In the genomic region with DNA sequence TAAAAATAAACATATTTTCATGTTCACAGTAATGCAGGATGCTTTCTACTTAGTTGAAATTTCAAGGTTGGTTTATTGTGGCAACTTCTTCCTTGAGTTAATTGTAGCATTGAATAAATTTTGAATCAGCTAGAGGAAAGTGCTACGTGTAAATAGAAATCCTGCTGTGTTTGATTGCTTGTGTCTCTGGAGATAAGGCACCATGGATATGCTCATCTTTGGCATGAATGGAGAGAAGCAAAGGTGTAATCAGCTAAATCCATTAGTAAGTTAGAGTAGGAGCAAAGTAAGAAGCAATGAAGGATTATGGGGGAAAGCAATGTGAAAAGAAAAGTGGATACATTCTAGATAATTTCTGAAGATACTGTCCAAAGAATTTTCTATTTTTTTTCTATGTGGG, we compare ENCODE assay signal across 26 cellular contexts.
"Had no signal": no experiment of that assay in that cellular context is flagged by ENCODE, and none has a peak within 500 bp of the region (broad histone marks: within the 10 kb centered on the region; RNA-seq: fewer than 3 reads in every experiment).

No MANE protein-coding gene starts in this region.

- DNase-seq: hypothalamus; immature natural killer cell; kidney; left colon; left lung; lower lobe of right lung; mammary epithelial cell; mesenchymal stem cell; naive B cell; natural killer cell; nephron progenitor cell; ovary; right lobe of liver; stimulated activated CD4-positive, alpha-beta T cell treated with anti-CD3 and anti-CD28 coated beads, Interleukin-1b, Interleukin-23, amount 100 ng/mL, for 48 hours; stimulated activated CD4-positive, alpha-beta T cell treated with anti-CD3 and anti-CD28 coated beads, Interleukin-2, amount 100 ng/mL, for 48 hours; stimulated activated CD4-positive, alpha-beta T cell treated with anti-CD3 and anti-CD28 coated beads, Interleukin-4, amount 100 ng/mL, for 4 hours; stimulated activated CD8-positive, alpha-beta memory T cell treated with anti-CD3 and anti-CD28 coated beads, Interleukin-4, amount 100 ng/mL, for 48 hours; stimulated activated naive CD4-positive, alpha-beta T cell treated with Interleukin-2 at 50 U/mL for 16 hours; stomach; testis; thyroid gland; transverse colon had no signal

- H3K4me3 ChIP-seq: left lung, lower lobe of right lung, ovary, right atrium auricular region, right lobe of liver, smooth muscle cell, stomach, testis, thyroid gland, transverse colon, vagina had no signal

- H3K4me2 ChIP-seq: smooth muscle cell had no signal

- H3K36me3 ChIP-seq: left lung, lower lobe of right lung, ovary, right atrium auricular region, right lobe of liver, stomach, thyroid gland, transverse colon, vagina had no signal

- H3K9me3 ChIP-seq: lower lobe of right lung, ovary, right atrium auricular region, right lobe of liver, stomach, testis, thyroid gland, vagina had no signal

- FAIRE-seq: islet of Langerhans, kidney had no signal

- H3K27me3 ChIP-seq: left lung, ovary, right atrium auricular region, right lobe of liver, stomach, testis, thyroid gland, transverse colon, vagina had no signal

- H3K27ac ChIP-seq: left lung, lower lobe of right lung, ovary, right atrium auricular region, right lobe of liver, stomach, testis, thyroid gland, transverse colon, vagina had no signal

- H3K4me1 ChIP-seq: lower lobe of right lung, right atrium auricular region, right lobe of liver, stomach, testis, thyroid gland, transverse colon, vagina had no signal
